8 cellular contexts compared by ENCODE assay signal in genomic region chr9:134455951-134456739, GRCh38.
DNase-seq lines count a peak whose midpoint lies in the region; ATAC-seq and TF ChIP-seq lines count a peak whose summit lies in the region.

No MANE protein-coding gene starts in this region.

- TF ChIP-seq CTCF in nephron (IDR thresholded peaks at IDR 0.05; ENCODE audit: unreplicated experiment in 3 of 3), result no peak

- H3K27me3 Mint-ChIP-seq in nephron (ENCODE audit: low read depth), result peaks cover 3% of the 10 kb centered on the region

- peak overlapping the region; percentile 84 for H3K27ac ChIP-seq in epithelial cell of prostate

- peak; percentile 71 for ATAC-seq in stimulated activated naive CD8-positive, alpha-beta T cell treated with anti-CD3 and anti-CD28 coated beads, Interleukin-15, Interleukin-2, amounts not matched to agents 100 U/mL and 50 U/mL, for 24 hours
- ATAC-seq in HG02588 (IDR thresholded peaks at IDR 0.05; ENCODE audit: unreplicated experiment) (no peak), HG02678 (IDR thresholded peaks at IDR 0.05; ENCODE audit: unreplicated experiment) (no peak)

- no peaks in the 10 kb centered on the region for H3K9me3 Mint-ChIP-seq in nephron

- H3K27ac Mint-ChIP-seq in nephron, result peak overlapping the region; percentile 98 to 99 (median 99)

- peak overlapping the region; percentile 2 to 7 (median 4) for H3K4me3 Mint-ChIP-seq in nephron

- DNase-seq in CD1c-positive myeloid dendritic cell (ENCODE audit: extremely low spot score) (peak; percentile 84), NCI-H2227 (lab: John Stamatoyannopoulos, UW; ENCODE audit: unreplicated experiment) (peak; percentile 18), activated T-cell treated with anti-CD3 and anti-CD28 coated beads for 48 hours (ENCODE audit: low read depth) (peak; percentile 66), epithelial cell of prostate (ENCODE audit: low read depth, low spot score) (peak; percentile 48)
- DNase-seq in stimulated activated naive CD8-positive, alpha-beta T cell treated with anti-CD3 and anti-CD28 coated beads, Interleukin-15, Interleukin-2, amounts not matched to agents 100 U/mL and 50 U/mL, for 24 hours, result peak; percentile 80

- peaks cover 18% of the 10 kb centered on the region for H3K4me1 Mint-ChIP-seq in nephron

- H3K36me3 Mint-ChIP-seq in nephron (ENCODE audit: low read depth), result no peaks in the 10 kb centered on the region

Comparison
In these comparisons a context has a peak if more than half of its experiments do, and no peak if none do; other contexts are left out.
1. DNase-seq: peak in every context shown above with its lines; median percentile 84 in CD1c-positive myeloid dendritic cell; 80 in stimulated activated naive CD8-positive, alpha-beta T cell treated with anti-CD3 and anti-CD28 coated beads, Interleukin-15, Interleukin-2, amounts not matched to agents 100 U/mL and 50 U/mL, for 24 hours; 66 in activated T-cell treated with anti-CD3 and anti-CD28 coated beads for 48 hours; 48 in epithelial cell of prostate; 18 in NCI-H2227.